8 cellular contexts compared by ENCODE assay signal in the genomic region with DNA sequence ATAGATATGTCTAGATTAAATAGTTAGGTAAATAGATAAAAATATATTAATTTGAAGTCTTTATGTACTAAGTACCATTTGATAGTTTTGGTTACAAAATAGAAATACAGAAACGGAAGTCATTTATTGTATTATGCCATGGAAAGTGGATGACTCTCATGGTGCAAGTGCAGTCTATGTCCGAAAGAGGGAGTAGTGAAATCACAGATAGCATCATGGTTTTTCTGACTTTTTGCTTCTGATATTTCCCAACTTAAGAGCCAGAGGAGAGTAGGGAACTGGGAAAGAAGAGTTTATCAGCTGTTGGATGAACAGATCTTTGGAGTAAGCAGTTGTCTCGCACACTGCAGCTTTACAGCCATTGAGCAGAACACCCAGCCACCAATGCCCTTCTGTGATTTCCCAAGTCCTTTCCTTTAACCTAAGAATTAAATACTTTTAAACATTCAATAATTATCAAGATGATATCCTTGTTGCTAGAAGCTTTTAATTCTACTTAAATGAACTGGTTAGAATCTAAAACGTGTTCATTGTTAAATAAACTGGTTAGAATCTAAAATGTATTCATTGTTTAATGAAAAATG. TPM values are rescaled to one million over a fixed set of nuclear protein-coding genes. Genes with fewer than 3 reads are reported as not detected.
A peak's percentile ranks its signal among the peaks of the same experiment; 100 is the strongest.
DNase-seq lines count a peak whose midpoint lies in the region; ATAC-seq, FAIRE-seq and TF ChIP-seq lines count a peak whose summit lies in the region.

No MANE protein-coding gene starts in this region.

- H3K36me3 ChIP-seq in GM12878 (ENCODE audit: control insufficient read depth in 2 of 2, insufficient read depth in 2 of 2, low read length in 1 of 2) (no peaks in the 10 kb centered on the region), upper lobe of right lung (no peaks in the 10 kb centered on the region)

- H3K27me3 ChIP-seq in GM12878 (replicated peaks in 1 of 2; ENCODE audit: control insufficient read depth in 2 of 2, insufficient read depth in 2 of 2, low read length in 1 of 2) (no peaks in the 10 kb centered on the region), upper lobe of right lung (no peaks in the 10 kb centered on the region)

- H4K20me1 ChIP-seq in GM12878 (ENCODE audit: control insufficient read depth, insufficient read depth) = no peaks in the 10 kb centered on the region

- no peak overlapping the region for H2AFZ ChIP-seq in GM12878 (ENCODE audit: control insufficient read depth, low read depth, low read length)

- peak; percentile 87 for FAIRE-seq in GM12878 (lab: Jason Lieb, UNC)

- SMC1A ChIA-PET in GM12878 (lab: Charles Lee; ENCODE audit: uncharacterized antibody, unreplicated experiment) = interaction anchor here (0.6 to 2.8 kb wide), 7 partner anchors 10 to 593 kb away, joined by 3 to 9 read pairs (median 5); no protein-coding TSS in a partner anchor

- in situ Hi-C loops in GM12878 (cut with MboI) = loop anchor here (25.0 kb wide), 1 partner anchor 561 kb away; a partner anchor contains a TSS

- POLR2A ChIA-PET in GM12878 (lab: Charles Lee) = no interaction called here

- intact Hi-C loops in GM12878 (cut with micrococcal nuclease; ENCODE audit: unreplicated experiment) (loop anchor here (1.0 to 5.0 kb wide), 2 partner anchors 430 to 566 kb away; a partner anchor contains a TSS), upper lobe of right lung (cut with DNase I) (no loop called here)

- H3K4me1 ChIP-seq in GM12878 (ENCODE audit: control insufficient read depth, insufficient read depth, low read length) (no peaks in the 10 kb centered on the region), upper lobe of right lung (no peaks in the 10 kb centered on the region)

- CTCF ChIA-PET in GM12878 (lab: Yijun Ruan, JAX) = interaction anchor here (0.8 to 2.2 kb wide), 10 partner anchors 8 to 431 kb away, joined by 3 to 15 read pairs (median 4); no protein-coding TSS in a partner anchor

- no peak overlapping the region for H3K9ac ChIP-seq in GM12878 (ENCODE audit: control insufficient read depth, insufficient read depth, low read length)

- TF ChIP-seq POLR2A in GM12878 (IDR thresholded peaks at IDR 0.05; ENCODE audit: low read depth, low read length) = no peak

- WGBS in GM12878 (ENCODE audit: insufficient coverage, insufficient replicate concordance, low lambda C conversion rate, missing lambda C conversion rate) = 21% methylated on average over 4 of the region's 4 CpGs

- peak; percentile 77 for ATAC-seq in HG02938 (IDR thresholded peaks at IDR 0.05; ENCODE audit: unreplicated experiment)
- peak; percentile 81 for ATAC-seq in GM12878
- ATAC-seq in upper lobe of right lung = peak; percentile 80

- H3K27ac ChIP-seq in GM12878 (ENCODE audit: control insufficient read depth, insufficient read depth) = no peak overlapping the region
- no peak overlapping the region for H3K27ac ChIP-seq in upper lobe of right lung

- DNase-seq in 8988T (peak; percentile 23), NCI-H2227 treated with DMSO at 0.1 percent for 48 hours (lab: John Stamatoyannopoulos, UW) (peak; percentile 64), GM12878 (ENCODE audit: low read depth, low spot score) (no peak), inferior parietal cortex (ENCODE audit: extremely low spot score) (peak; percentile 73), upper lobe of right lung (no peak)
- DNase-seq in stimulated activated CD4-positive, alpha-beta T cell treated with anti-CD3 and anti-CD28 coated beads, Interleukin-4, amount 100 ng/mL, for 24 hours = no peak

- H3K4me3 ChIP-seq in GM12875 (ENCODE audit: low read depth, low read length) (no peak overlapping the region), GM12878 (no peak overlapping the region), upper lobe of right lung (no peak overlapping the region)

- no TSS peak for BruUV-seq in GM12878 (replicated peaks; lab: Mats Ljungman, UMichigan)

- H3K79me2 ChIP-seq in GM12878 (ENCODE audit: control insufficient read depth, insufficient read depth, low read length) = no peaks in the 10 kb centered on the region

- H3K4me2 ChIP-seq in GM12878 (ENCODE audit: control insufficient read depth, insufficient read depth) = no peak overlapping the region

- no peak for TF ChIP-seq EP300 in GM12878 (IDR thresholded peaks at IDR 0.05; ENCODE audit: borderline replicate concordance in 1 of 2, control insufficient read depth in 1 of 2, low read depth in 2 of 2, low read length in 2 of 2)

- TF ChIP-seq CTCF in GM12875 (IDR thresholded peaks at IDR 0.05; ENCODE audit: borderline replicate concordance, insufficient read depth, low read depth, low read length) (peak; percentile 57; the same call in 1 of the 2 replicates), GM12878 (IDR thresholded peaks at IDR 0.05 in 2 of 3, conservative IDR thresholded peaks at IDR 0.05 in 1 of 3; ENCODE audit: control insufficient read depth in 2 of 3, extremely low read depth in 1 of 3, insufficient read depth in 1 of 3, low read depth in 3 of 3, low read length in 3 of 3) (peak; percentile 71 to 77 (median 74)), upper lobe of right lung (IDR thresholded peaks at IDR 0.05) (peak; percentile 80)

- RAD21 ChIA-PET in GM12878 (lab: Charles Lee; ENCODE audit: unreplicated experiment) = no interaction called here

- H3K9me3 ChIP-seq in GM12878 (replicated peaks; ENCODE audit: control insufficient read depth, insufficient read depth, low read length) (no peaks in the 10 kb centered on the region), upper lobe of right lung (no peaks in the 10 kb centered on the region)

- TF ChIP-seq RAD21 in GM12878 (IDR thresholded peaks at IDR 0.05; ENCODE audit: insufficient read depth, low read depth, low read length) = peak; percentile 80

TF ChIP-seq in GM12878, 131 proteins besides CTCF, POLR2A, EP300 and RAD21:
- TF ChIP-seq STAT3 (IDR thresholded peaks at IDR 0.05; ENCODE audit: low read depth, low read length) (no peak), SMC3 (IDR thresholded peaks at IDR 0.05; ENCODE audit: borderline replicate concordance, low read length) (peak; percentile 55)

RNA-seq across cellular contexts. Expression of a gene that starts 18.4 kb away (rescaled TPM):
- 13.6 and 14.3 TPM in 2 replicates for total RNA-seq in GM12878 (2013; cell fraction: nucleolus; rRNA removed)
- 0.17 and 0.38 TPM in 2 replicates for total RNA-seq in GM12878 (2014; rRNA removed)
- 0.31 and 0.46 TPM in 2 replicates for total RNA-seq in GM12878 (2014; rRNA removed; fragmentation: Illumina TruSeq; extraction: Trizol)
- total RNA-seq in GM12878 (2021) = 0.85 and 0.96 TPM in 2 replicates
- polyA plus RNA-seq in GM12878 (2011; ENCODE audit: low read depth) = 0.16 TPM
- 0.26 and 0.49 TPM in 2 replicates for polyA plus RNA-seq in GM12878 (2011; rRNA removed)
- polyA plus RNA-seq in GM12878 (2011; cell fraction: cytosol; rRNA removed) = 0.25 TPM in 2 replicates
- polyA plus RNA-seq in GM12878 (2011; cell fraction: nucleus; rRNA removed) = 0.51 and 0.72 TPM in 2 replicates
- 0.47 and 0.81 TPM in 2 replicates for polyA plus RNA-seq in GM12878 (2012)
- polyA plus RNA-seq in GM12878 (2014; fragmentation: Illumina TruSeq; extraction: Trizol) = 0.43 and 0.51 TPM in 2 replicates
- under 1 TPM; 0.16 to 0.56 TPM for polyA plus RNA-seq in GM12878 (2014; fragmentation: Nextera tagmentation; extraction: Ambion mirVana)
- polyA plus RNA-seq in GM12878 (2014; rRNA removed) = 0.33 and 0.80 TPM in 2 replicates
- polyA plus RNA-seq in GM12878 (2016; fragmentation: Nextera tagmentation; extraction: Ambion mirVana) = under 1 TPM; 0.54 to 0.58 TPM
- polyA minus RNA-seq in GM12878 (2011; rRNA and poly(A)+ RNA removed) = 0.72 and 1.5 TPM in 2 replicates
- polyA minus RNA-seq in GM12878 (2011; cell fraction: cytosol; rRNA and poly(A)+ RNA removed) = 0.21 and 0.27 TPM in 2 replicates
- polyA minus RNA-seq in GM12878 (2011; cell fraction: nucleus; rRNA and poly(A)+ RNA removed) = 0.73 and 1.5 TPM in 2 replicates
- 11.4 TPM for total RNA-seq in upper lobe of right lung

RNA-seq across cellular contexts. Expression of a gene that starts 46.4 kb away (rescaled TPM):
- 18.2 and 24.6 TPM in 2 replicates for total RNA-seq in GM12878 (2013; cell fraction: nucleolus; rRNA removed)
- total RNA-seq in GM12878 (2014; rRNA removed) = 22.7 and 24.4 TPM in 2 replicates
- 21.6 and 24.5 TPM in 2 replicates for total RNA-seq in GM12878 (2014; rRNA removed; fragmentation: Illumina TruSeq; extraction: Trizol)
- 19.8 and 20.0 TPM in 2 replicates for total RNA-seq in GM12878 (2021)
- 8.6 TPM for polyA plus RNA-seq in GM12878 (2011; ENCODE audit: low read depth)
- polyA plus RNA-seq in GM12878 (2011; rRNA removed) = 18.9 and 26.3 TPM in 2 replicates
- polyA plus RNA-seq in GM12878 (2011; cell fraction: cytosol; rRNA removed) = 8.8 and 9.5 TPM in 2 replicates
- 10.8 and 12.5 TPM in 2 replicates for polyA plus RNA-seq in GM12878 (2011; cell fraction: nucleus; rRNA removed)
- polyA plus RNA-seq in GM12878 (2012) = 10.4 and 13.4 TPM in 2 replicates
- 21.4 and 25.1 TPM in 2 replicates for polyA plus RNA-seq in GM12878 (2014; fragmentation: Illumina TruSeq; extraction: Trizol)
- 10 to 100 TPM; 10.4 to 17.9 TPM for polyA plus RNA-seq in GM12878 (2014; fragmentation: Nextera tagmentation; extraction: Ambion mirVana)
- polyA plus RNA-seq in GM12878 (2014; rRNA removed) = 21.4 and 21.8 TPM in 2 replicates
- 10 to 100 TPM; 32.9 to 33.8 TPM for polyA plus RNA-seq in GM12878 (2016; fragmentation: Nextera tagmentation; extraction: Ambion mirVana)
- polyA minus RNA-seq in GM12878 (2011; rRNA and poly(A)+ RNA removed) = 8.0 and 9.8 TPM in 2 replicates
- 3.2 and 6.1 TPM in 2 replicates for polyA minus RNA-seq in GM12878 (2011; cell fraction: cytosol; rRNA and poly(A)+ RNA removed)
- polyA minus RNA-seq in GM12878 (2011; cell fraction: nucleus; rRNA and poly(A)+ RNA removed) = 25.0 and 40.9 TPM in 2 replicates
- total RNA-seq in upper lobe of right lung = 13.3 TPM

Comparison
In these comparisons a context has a peak if more than half of its experiments do, and no peak if none do; other contexts are left out.
1. DNase-seq: peak in 8988T (single experiment), NCI-H2227 treated with DMSO at 0.1 percent for 48 hours (single experiment) and inferior parietal cortex (single experiment); none in GM12878 (single experiment), upper lobe of right lung (single experiment) and stimulated activated CD4-positive, alpha-beta T cell treated with anti-CD3 and anti-CD28 coated beads, Interleukin-4, amount 100 ng/mL, for 24 hours (single experiment).
2. Peak in every context shown above with its lines, with median percentiles within 50 percentile points of each other: CTCF ChIP-seq and ATAC-seq.